ENCODE assay signal across 1 cellular context in genomic region chr5:140628711-140629110, GRCh38.
TF ChIP-seq lines count a peak whose summit lies in the region.

No MANE protein-coding gene starts in this region.

TF ChIP-seq in A549, 52 proteins besides CTCF, POLR2A, EP300 and RAD21 (continued from another document):
- TF ChIP-seq REST (IDR thresholded peaks at IDR 0.05) (no peak), MAX (IDR thresholded peaks at IDR 0.05) (no peak)
